Comparison of ENCODE assay signal across 8 cellular contexts in the genomic region with DNA sequence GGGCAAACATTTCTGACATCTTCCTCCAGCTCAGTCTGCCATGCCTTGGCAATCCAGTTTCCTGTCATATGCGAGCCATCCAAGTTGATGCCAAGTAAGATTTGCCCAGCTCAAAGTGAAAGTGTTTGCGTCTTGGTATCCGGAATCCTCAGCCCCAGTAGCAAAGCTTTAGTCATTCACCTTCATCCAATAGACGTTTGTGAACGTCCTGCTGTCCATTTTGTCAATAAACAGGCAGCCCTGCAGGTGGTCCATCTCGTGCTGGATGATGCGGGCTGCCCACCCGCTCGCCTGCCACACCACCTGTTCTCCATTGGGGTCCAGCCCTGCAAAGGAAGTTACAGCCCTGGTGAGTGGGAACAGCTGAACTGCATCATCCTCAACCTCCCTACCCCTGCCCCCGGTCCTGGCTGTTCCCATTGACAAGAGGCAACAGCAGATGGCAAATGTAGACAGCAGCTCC. TPM values are rescaled to one million over a fixed set of nuclear protein-coding genes. Genes with fewer than 3 reads are reported as not detected.
DNase-seq lines count a peak whose midpoint lies in the region; ATAC-seq and TF ChIP-seq lines count a peak whose summit lies in the region.

No MANE protein-coding gene starts in this region.

- peaks cover 5% of the 10 kb centered on the region for H3K36me3 Mint-ChIP-seq in natural killer cell treated with Interleukin-12 subunit alpha and Interleukin-12 subunit beta and Interleukin-15 and Interleukin-18, amount 100 ng/mL, for 72 hours

- H3K4me1 ChIP-seq in thyroid gland: peaks cover 40 to 65% of the 10 kb centered on the region in 2 donors

- peaks cover 57% of the 10 kb centered on the region for H3K36me3 ChIP-seq in brain microvascular endothelial cell (replicated peaks)
- peaks cover 19 to 33% of the 10 kb centered on the region in 2 donors for H3K36me3 ChIP-seq in thyroid gland

- no peak for TF ChIP-seq POLR2A in thyroid gland (IDR thresholded peaks at IDR 0.05)

- TF ChIP-seq CTCF in brain microvascular endothelial cell (IDR thresholded peaks at IDR 0.05; ENCODE audit: low read depth, low read length, missing control alignments) (no peak), thyroid gland (IDR thresholded peaks at IDR 0.05) (no peak)

- H3K4me3 ChIP-seq in brain microvascular endothelial cell (ENCODE audit: low read depth, low read length) (peak overlapping the region; percentile 74), thyroid gland (replicated peaks in 1 of 3) (no peak overlapping the region)

- no peak for ATAC-seq in natural killer cell treated with Interleukin-12 subunit alpha and Interleukin-12 subunit beta and Interleukin-15 and Interleukin-18, amount 100 ng/mL, for 72 hours
- ATAC-seq in GM18502 (IDR thresholded peaks at IDR 0.05; ENCODE audit: poor library complexity, unreplicated experiment) (no peak), GM21786 (IDR thresholded peaks at IDR 0.05; ENCODE audit: unreplicated experiment) (no peak)

- H3K27me3 Mint-ChIP-seq in natural killer cell treated with Interleukin-12 subunit alpha and Interleukin-12 subunit beta and Interleukin-15 and Interleukin-18, amount 100 ng/mL, for 72 hours: no peaks in the 10 kb centered on the region

- peaks cover 25% of the 10 kb centered on the region in 2 donors for H3K4me1 Mint-ChIP-seq in natural killer cell treated with Interleukin-12 subunit alpha and Interleukin-12 subunit beta and Interleukin-15 and Interleukin-18, amount 100 ng/mL, for 72 hours (ENCODE audit: low read depth in 2 of 2)

- 76 to 78% methylated on average over 10 of the region's 10 CpGs for WGBS in thyroid gland, 2 donors

- H3K9me3 ChIP-seq in thyroid gland: no peaks in the 10 kb centered on the region

- in situ Hi-C loops in brain microvascular endothelial cell (cut with HindIII; ENCODE audit: low pct_ligation_motif_present, low sequenced_read_pairs): no loop called here

- H3K27ac ChIP-seq in brain microvascular endothelial cell (peak overlapping the region; percentile 17), thyroid gland (no peak overlapping the region), caudate nucleus (ENCODE audit: low read depth, low read length) (no peak overlapping the region)

- peak overlapping the region; percentile 45 to 60 for H3K27ac Mint-ChIP-seq in natural killer cell treated with Interleukin-12 subunit alpha and Interleukin-12 subunit beta and Interleukin-15 and Interleukin-18, amount 100 ng/mL, for 72 hours

- DNase-seq in COR-L47 (lab: John Stamatoyannopoulos, UW): peak; percentile 39
- peak; percentile 59 for DNase-seq in M059J (ENCODE audit: low read depth)
- DNase-seq in brain microvascular endothelial cell: no peak
- no peak for DNase-seq in natural killer cell treated with Interleukin-12 subunit alpha and Interleukin-12 subunit beta and Interleukin-15 and Interleukin-18, amount 100 ng/mL, for 72 hours (ENCODE audit: low spot score)
- DNase-seq in thyroid gland: no peak
- DNase-seq in caudate nucleus (lab: John Stamatoyannopoulos, UW): no peak

- intact Hi-C loops in thyroid gland (cut with DNase I): no loop called here

- peak overlapping the region; percentile 79 for H3K4me3 Mint-ChIP-seq in natural killer cell treated with Interleukin-12 subunit alpha and Interleukin-12 subunit beta and Interleukin-15 and Interleukin-18, amount 100 ng/mL, for 72 hours

- H3K9me3 Mint-ChIP-seq in natural killer cell treated with Interleukin-12 subunit alpha and Interleukin-12 subunit beta and Interleukin-15 and Interleukin-18, amount 100 ng/mL, for 72 hours: no peaks in the 10 kb centered on the region

- H3K27me3 ChIP-seq in brain microvascular endothelial cell (replicated peaks): no peaks in the 10 kb centered on the region
- H3K27me3 ChIP-seq in thyroid gland: no peaks in the 10 kb centered on the region

RNA-seq across cellular contexts. Expression of gene PDF, which starts 1.5 kb away (rescaled TPM):
- 23.5 and 29.5 TPM in 2 replicates for total RNA-seq in M059J (2014; rRNA removed; shearing (Covaris generic))
- total RNA-seq in natural killer cell treated with Interleukin-12 subunit alpha and Interleukin-12 subunit beta and Interleukin-15 and Interleukin-18, amount 100 ng/mL, for 72 hours: 10 to 100 TPM; 15.6 to 26.9 TPM
- total RNA-seq in thyroid gland: 10 to 100 TPM; 35.2 to 57.0 (median 51.0) TPM

RNA-seq across cellular contexts. Expression of gene COG8, which starts 10.5 kb away (rescaled TPM):
- total RNA-seq in M059J (2014; rRNA removed; shearing (Covaris generic)): 31.7 and 36.8 TPM in 2 replicates
- total RNA-seq in natural killer cell treated with Interleukin-12 subunit alpha and Interleukin-12 subunit beta and Interleukin-15 and Interleukin-18, amount 100 ng/mL, for 72 hours: 10 to 100 TPM; 29.6 to 39.0 TPM
- 10 to 100 TPM; 63.3 to 84.2 (median 74.7) TPM for total RNA-seq in thyroid gland

RNA-seq across cellular contexts. Expression of gene NIP7, which starts 10.7 kb away (rescaled TPM):
- total RNA-seq in M059J (2014; rRNA removed; shearing (Covaris generic)): 24.5 and 29.4 TPM in 2 replicates
- total RNA-seq in natural killer cell treated with Interleukin-12 subunit alpha and Interleukin-12 subunit beta and Interleukin-15 and Interleukin-18, amount 100 ng/mL, for 72 hours: 10 to 100 TPM; 52.3 to 82.8 TPM
- total RNA-seq in thyroid gland: 10 to 100 TPM in 3 of 4 donors, 1 to 10 TPM in 1; 9.8 to 17.5 (median 14.7) TPM

RNA-seq across cellular contexts. Expression of gene VPS4A, which starts 17.7 kb away (rescaled TPM):
- total RNA-seq in M059J (2014; rRNA removed; shearing (Covaris generic)): 27.8 and 32.1 TPM in 2 replicates
- total RNA-seq in natural killer cell treated with Interleukin-12 subunit alpha and Interleukin-12 subunit beta and Interleukin-15 and Interleukin-18, amount 100 ng/mL, for 72 hours: 10 to 100 TPM; 41.5 to 45.8 TPM
- 10 to 100 TPM; 33.5 to 47.5 (median 43.2) TPM for total RNA-seq in thyroid gland

RNA-seq across cellular contexts. Expression of gene TMED6, which starts 22.7 kb away (rescaled TPM):
- total RNA-seq in M059J (2014; rRNA removed; shearing (Covaris generic)): not detected in 2 replicates
- total RNA-seq in natural killer cell treated with Interleukin-12 subunit alpha and Interleukin-12 subunit beta and Interleukin-15 and Interleukin-18, amount 100 ng/mL, for 72 hours: 1 to 10 TPM; 1.5 to 5.0 TPM
- total RNA-seq in thyroid gland: 1 to 10 TPM in 1 of 4 donors, not detected in 3; 4.1 TPM

Comparison
In these comparisons a context has a peak if more than half of its experiments do, and no peak if none do; other contexts are left out.
1. DNase-seq: peak in COR-L47 (single experiment) and M059J (single experiment); none in brain microvascular endothelial cell (single experiment), natural killer cell treated with Interleukin-12 subunit alpha and Interleukin-12 subunit beta and Interleukin-15 and Interleukin-18, amount 100 ng/mL, for 72 hours (single experiment), thyroid gland (0 of 2) and caudate nucleus (0 of 61).